14 cellular contexts compared by ENCODE assay signal in the genomic region with DNA sequence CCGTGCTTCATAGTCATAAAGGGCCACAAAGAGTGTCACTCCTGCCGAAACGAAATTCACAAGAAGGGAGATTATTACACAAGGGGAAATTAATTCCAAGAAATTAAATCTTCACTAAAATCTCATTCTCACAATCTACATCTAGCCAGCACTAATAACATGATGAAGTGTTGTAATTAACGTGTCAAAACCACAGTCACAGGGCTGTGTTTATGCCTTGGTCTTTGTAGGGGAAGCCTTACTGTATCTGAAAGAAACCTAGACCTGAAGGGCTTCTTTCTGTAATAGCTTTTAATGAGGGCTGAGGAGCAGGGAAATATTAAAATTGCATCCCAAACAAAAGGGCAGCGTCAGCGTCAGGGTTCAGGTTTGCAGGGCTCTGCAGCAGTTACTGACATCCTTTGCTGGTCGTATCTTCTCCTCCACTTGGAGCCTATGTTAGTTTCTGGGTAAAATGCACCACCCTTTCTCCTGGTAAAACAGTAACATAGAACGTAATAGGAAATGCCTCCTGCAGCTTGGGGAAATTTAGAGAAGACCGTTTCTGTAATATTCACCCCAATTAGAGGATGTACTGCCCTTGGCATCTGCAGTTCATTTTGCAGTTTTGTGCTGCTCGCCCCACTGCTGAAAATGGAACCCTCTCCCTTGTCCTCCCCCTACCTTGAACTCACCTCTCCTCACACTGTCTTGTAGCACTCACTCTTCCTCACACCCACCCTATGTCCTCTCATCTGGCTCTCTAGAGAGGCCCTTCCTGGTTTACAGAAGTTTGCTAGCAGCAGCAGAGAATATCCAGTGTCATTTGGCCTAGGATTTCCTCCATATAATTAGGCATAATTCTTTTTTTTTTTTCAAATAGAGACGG.
DNase-seq lines count a peak whose midpoint lies in the region; ATAC-seq and TF ChIP-seq lines count a peak whose summit lies in the region.
"Had no signal": no experiment of that assay in that cellular context is flagged by ENCODE, and none has a peak within 500 bp of the region (broad histone marks: within the 10 kb centered on the region; RNA-seq: fewer than 3 reads in every experiment).

No MANE protein-coding gene starts in this region.

- peaks cover 77% of the 10 kb centered on the region for H3K36me3 Mint-ChIP-seq in activated naive CD4-positive, alpha-beta T cell treated with anti-CD3 and anti-CD28 coated beads, Interleukin-2, amount 10 ng/mL, durations not matched to agents 7 days and 5 days
- peaks cover 68% of the 10 kb centered on the region for H3K36me3 Mint-ChIP-seq in activated CD4-positive, alpha-beta memory T cell treated with anti-CD3 and anti-CD28 coated beads, Interleukin-2, amount 10 ng/mL, durations not matched to agents 7 days and 5 days (ENCODE audit: low read depth)
- peaks cover 79% of the 10 kb centered on the region for H3K36me3 Mint-ChIP-seq in effector memory CD8-positive, alpha-beta T cell (ENCODE audit: insufficient read depth)
- peaks cover 32% of the 10 kb centered on the region for H3K36me3 Mint-ChIP-seq in type B pancreatic cell

- H3K27me3 Mint-ChIP-seq in activated naive CD4-positive, alpha-beta T cell treated with anti-CD3 and anti-CD28 coated beads, Interleukin-2, amount 10 ng/mL, durations not matched to agents 7 days and 5 days: no peaks in the 10 kb centered on the region
- H3K27me3 Mint-ChIP-seq in activated CD4-positive, alpha-beta memory T cell treated with anti-CD3 and anti-CD28 coated beads, Interleukin-2, amount 10 ng/mL, durations not matched to agents 7 days and 5 days: no peaks in the 10 kb centered on the region
- no peaks in the 10 kb centered on the region for H3K27me3 Mint-ChIP-seq in effector memory CD8-positive, alpha-beta T cell
- H3K27me3 Mint-ChIP-seq in type B pancreatic cell: no peaks in the 10 kb centered on the region

- peak overlapping the region; percentile 94 for H3K27ac Mint-ChIP-seq in activated naive CD4-positive, alpha-beta T cell treated with anti-CD3 and anti-CD28 coated beads, Interleukin-2, amount 10 ng/mL, durations not matched to agents 7 days and 5 days
- H3K27ac Mint-ChIP-seq in activated CD4-positive, alpha-beta memory T cell treated with anti-CD3 and anti-CD28 coated beads, Interleukin-2, amount 10 ng/mL, durations not matched to agents 7 days and 5 days: peak overlapping the region; percentile 96
- H3K27ac Mint-ChIP-seq in effector memory CD8-positive, alpha-beta T cell: peak overlapping the region; percentile 95
- H3K27ac Mint-ChIP-seq in type B pancreatic cell: peak overlapping the region; percentile 20
- H3K27ac Mint-ChIP-seq: endodermal cell had no signal

- peaks cover 67% of the 10 kb centered on the region for H3K4me1 Mint-ChIP-seq in activated naive CD4-positive, alpha-beta T cell treated with anti-CD3 and anti-CD28 coated beads, Interleukin-2, amount 10 ng/mL, durations not matched to agents 7 days and 5 days
- H3K4me1 Mint-ChIP-seq in activated CD4-positive, alpha-beta memory T cell treated with anti-CD3 and anti-CD28 coated beads, Interleukin-2, amount 10 ng/mL, durations not matched to agents 7 days and 5 days: peaks cover 74% of the 10 kb centered on the region
- H3K4me1 Mint-ChIP-seq in effector memory CD8-positive, alpha-beta T cell (ENCODE audit: low read depth in 2 of 2): peaks cover 39 to 77% of the 10 kb centered on the region in 2 donors
- peaks cover 36% of the 10 kb centered on the region for H3K4me1 Mint-ChIP-seq in type B pancreatic cell (ENCODE audit: unreplicated experiment)

- peak; percentile 78 for ATAC-seq in effector memory CD8-positive, alpha-beta T cell (replicated peaks)
- ATAC-seq in HG03460 (IDR thresholded peaks at IDR 0.05; ENCODE audit: unreplicated experiment): no peak
- ATAC-seq: GM12878, HepG2 had no signal

- peak overlapping the region; percentile 1 for H3K4me3 Mint-ChIP-seq in activated naive CD4-positive, alpha-beta T cell treated with anti-CD3 and anti-CD28 coated beads, Interleukin-2, amount 10 ng/mL, durations not matched to agents 7 days and 5 days
- peak overlapping the region; percentile 33 for H3K4me3 Mint-ChIP-seq in activated CD4-positive, alpha-beta memory T cell treated with anti-CD3 and anti-CD28 coated beads, Interleukin-2, amount 10 ng/mL, durations not matched to agents 7 days and 5 days
- H3K4me3 Mint-ChIP-seq in effector memory CD8-positive, alpha-beta T cell: peak overlapping the region; percentile 66 to 74
- no peak overlapping the region for H3K4me3 Mint-ChIP-seq in type B pancreatic cell
- H3K4me3 Mint-ChIP-seq: endodermal cell had no signal

- TF ChIP-seq CTCF in type B pancreatic cell (conservative IDR thresholded peaks at IDR 0.05): no peak

- DNase-seq in activated naive CD4-positive, alpha-beta T cell treated with anti-CD3 and anti-CD28 coated beads, Interleukin-2, amount 10 ng/mL, durations not matched to agents 7 days and 5 days: no peak
- DNase-seq in activated naive CD4-positive, alpha-beta T cell (lab: John Stamatoyannopoulos, UW): no peak
- peak; percentile 21 for DNase-seq in activated CD4-positive, alpha-beta memory T cell treated with anti-CD3 and anti-CD28 coated beads, Interleukin-2, amount 10 ng/mL, durations not matched to agents 7 days and 5 days
- no peak for DNase-seq in effector memory CD8-positive, alpha-beta T cell
- DNase-seq in type B pancreatic cell (ENCODE audit: extremely low spot score, unreplicated experiment) (no peak), AG08395 (ENCODE audit: low spot score) (no peak), HuH-7.5 (ENCODE audit: low spot score) (no peak)
- DNase-seq: amniotic stem cell, endodermal cell, mesendoderm, NCI-H1694 treated with DMSO at 0.1 percent for 48 hours had no signal

- CTCF ChIA-PET in activated naive CD4-positive, alpha-beta T cell treated with anti-CD3 and anti-CD28 coated beads, Interleukin-2, amount 10 ng/mL, durations not matched to agents 7 days and 5 days (lab: Charles Lee): interaction anchor here (1.0 kb wide), 1 partner anchor 283 kb away, joined by 4 read pairs; no protein-coding TSS in a partner anchor
- CTCF ChIA-PET in activated CD4-positive, alpha-beta memory T cell treated with anti-CD3 and anti-CD28 coated beads, Interleukin-2, amount 10 ng/mL, durations not matched to agents 7 days and 5 days (lab: Charles Lee): interaction anchor here (0.8 to 2.1 kb wide), 7 partner anchors 8 to 329 kb away, joined by 3 to 7 read pairs (median 4); no protein-coding TSS in a partner anchor

- no peaks in the 10 kb centered on the region for H3K9me3 Mint-ChIP-seq in activated naive CD4-positive, alpha-beta T cell treated with anti-CD3 and anti-CD28 coated beads, Interleukin-2, amount 10 ng/mL, durations not matched to agents 7 days and 5 days
- H3K9me3 Mint-ChIP-seq in activated CD4-positive, alpha-beta memory T cell treated with anti-CD3 and anti-CD28 coated beads, Interleukin-2, amount 10 ng/mL, durations not matched to agents 7 days and 5 days: no peaks in the 10 kb centered on the region
- no peaks in the 10 kb centered on the region for H3K9me3 Mint-ChIP-seq in effector memory CD8-positive, alpha-beta T cell
- no peaks in the 10 kb centered on the region for H3K9me3 Mint-ChIP-seq in type B pancreatic cell
- H3K9me3 Mint-ChIP-seq: endodermal cell had no signal

- POLR2A ChIA-PET in activated CD4-positive, alpha-beta memory T cell treated with anti-CD3 and anti-CD28 coated beads, Interleukin-2, amount 10 ng/mL, durations not matched to agents 7 days and 5 days (lab: Charles Lee): interaction anchor here (0.8 to 2.3 kb wide), 7 partner anchors 38 to 278 kb away, joined by 3 to 8 read pairs (median 3); partner anchors contain the start of gene FYN

Comparison
In these comparisons a context has a peak if more than half of its experiments do, and no peak if none do; other contexts are left out.
1. H3K27ac Mint-ChIP-seq: peak in every context shown above with its lines; median percentile 96 in activated CD4-positive, alpha-beta memory T cell treated with anti-CD3 and anti-CD28 coated beads, Interleukin-2, amount 10 ng/mL, durations not matched to agents 7 days and 5 days; 95 in effector memory CD8-positive, alpha-beta T cell; 94 in activated naive CD4-positive, alpha-beta T cell treated with anti-CD3 and anti-CD28 coated beads, Interleukin-2, amount 10 ng/mL, durations not matched to agents 7 days and 5 days; 20 in type B pancreatic cell.